8 cellular contexts compared by ENCODE assay signal in genomic region chr6:30617565-30618269, GRCh38. TPM values are rescaled to one million over a fixed set of nuclear protein-coding genes. Genes with fewer than 3 reads are reported as not detected.
A peak's percentile ranks its signal among the peaks of the same experiment; 100 is the strongest.
DNase-seq lines count a peak whose midpoint lies in the region; ATAC-seq and TF ChIP-seq lines count a peak whose summit lies in the region.

MRPS18B (plus strand) TSS chr6:30617840; CDS start chr6:30617866, 26 bp downstream.

- H3K4me1 ChIP-seq in left lung = peaks cover 27 to 34% of the 10 kb centered on the region in 2 donors

- no peaks in the 10 kb centered on the region for H3K9me3 ChIP-seq in left lung

- H3K4me3 ChIP-seq in BJ (ENCODE audit: low read depth, low read length) (peak within 1 kb of the TSS; percentile 87), left lung (peak within 1 kb of the TSS; percentile 80 to 81)

- peak within 1 kb of the TSS; percentile 96 to 99 for H3K27ac ChIP-seq in left lung

- POLR2A ChIA-PET in BJ (lab: Charles Lee) = interaction anchor here (0.6 to 1.3 kb wide), 2 partner anchors 99 to 164 kb away, joined by 3 to 4 read pairs; partner anchors contain the start of gene MDC1

- H3K36me3 ChIP-seq in BJ (ENCODE audit: control insufficient read depth, insufficient read depth, low read length) = peaks cover 12% of the 10 kb centered on the region
- peaks cover 0 to 53% of the 10 kb centered on the region in 2 donors for H3K36me3 ChIP-seq in left lung

- no peaks in the 10 kb centered on the region for H3K27me3 ChIP-seq in BJ (ENCODE audit: control insufficient read depth, insufficient read depth, low read length)
- H3K27me3 ChIP-seq in left lung = no peaks in the 10 kb centered on the region

- ATAC-seq in GM19328 (IDR thresholded peaks at IDR 0.05; ENCODE audit: unreplicated experiment) (peak; percentile 77), HG03520 (IDR thresholded peaks at IDR 0.05; ENCODE audit: unreplicated experiment) (peak; percentile 67), left lung (peak; percentile 86)

- peaks cover 31% of the 10 kb centered on the region for H3K4me1 Mint-ChIP-seq in dendritic cell treated with granulocyte-macrophage colony-stimulating factor and Interleukin-4, amounts not matched to agents 40 ng/mL and 50 ng/mL, for 4 days (ENCODE audit: low read depth)

- CTCF ChIA-PET in BJ (lab: Yijun Ruan, JAX) = interaction anchor here (0.6 to 2.0 kb wide), 5 partner anchors 18 to 146 kb away, joined by 3 to 6 read pairs (median 3); partner anchors contain the start of gene DHX16

- DNase-seq in BJ (ENCODE audit: low read depth) (peak; percentile 94), NCI-H69 (lab: John Stamatoyannopoulos, UW) (peak; percentile 98), left lung (peak; percentile 96 to 99)
- peak; percentile 96 for DNase-seq in activated CD4-positive, alpha-beta T cell treated with anti-CD3 and anti-CD28 coated beads, Interleukin-2, amount 50 U/mL, for 1 hour
- DNase-seq in stimulated activated CD4-positive, alpha-beta T cell treated with anti-CD3 and anti-CD28 coated beads, Interleukin-2, amount 100 ng/mL, for 48 hours = peak; percentile 92 to 93

- H3K4me3 Mint-ChIP-seq in dendritic cell treated with granulocyte-macrophage colony-stimulating factor and Interleukin-4, amounts not matched to agents 40 ng/mL and 50 ng/mL, for 4 days = peak within 1 kb of the TSS; percentile 88

- peak within 1 kb of the TSS; percentile 95 for H3K27ac Mint-ChIP-seq in dendritic cell treated with granulocyte-macrophage colony-stimulating factor and Interleukin-4, amounts not matched to agents 40 ng/mL and 50 ng/mL, for 4 days

- intact Hi-C loops in dendritic cell treated with granulocyte-macrophage colony-stimulating factor and Interleukin-4, amounts not matched to agents 40 ng/mL and 50 ng/mL, for 4 days (cut with micrococcal nuclease) = loop anchor here (1.0 to 5.0 kb wide), 5 partner anchors 9 to 125 kb away; partner anchors contain the start of genes ATAT1, FLOT1, GNL1 and IER3
- intact Hi-C loops in left lung (cut with DNase I) = no loop called here

- no peaks in the 10 kb centered on the region for H3K27me3 Mint-ChIP-seq in dendritic cell treated with granulocyte-macrophage colony-stimulating factor and Interleukin-4, amounts not matched to agents 40 ng/mL and 50 ng/mL, for 4 days

- H3K36me3 Mint-ChIP-seq in dendritic cell treated with granulocyte-macrophage colony-stimulating factor and Interleukin-4, amounts not matched to agents 40 ng/mL and 50 ng/mL, for 4 days (ENCODE audit: low read depth) = peaks cover 81% of the 10 kb centered on the region

- TF ChIP-seq CTCF in BJ (IDR thresholded peaks at IDR 0.05; ENCODE audit: insufficient read depth, low read depth, low read length) (no peak), left lung (IDR thresholded peaks at IDR 0.05) (no peak)

- no peaks in the 10 kb centered on the region for H3K9me3 Mint-ChIP-seq in dendritic cell treated with granulocyte-macrophage colony-stimulating factor and Interleukin-4, amounts not matched to agents 40 ng/mL and 50 ng/mL, for 4 days

RNA-seq across cellular contexts. Expression of gene MRPS18B, which starts in this region (rescaled TPM):
- 58.7 and 69.3 TPM in 2 replicates for polyA plus RNA-seq in BJ (2011; rRNA removed)
- 32.8 and 53.6 TPM in 2 replicates for polyA minus RNA-seq in BJ (2011; rRNA and poly(A)+ RNA removed)
- total RNA-seq in left lung = 10 to 100 TPM; 36.6 to 54.7 TPM

Comparison
In these comparisons a context has a peak if more than half of its experiments do, and no peak if none do; other contexts are left out.
1. Peak in every context shown above with its lines: DNase-seq, ATAC-seq, H3K4me3 ChIP-seq and H3K27ac ChIP-seq.